13 cellular contexts compared by ENCODE assay signal in genomic region chr10:4267084-4267774, GRCh38.
A peak's percentile ranks its signal among the peaks of the same experiment; 100 is the strongest.
DNase-seq lines count a peak whose midpoint lies in the region; ATAC-seq and TF ChIP-seq lines count a peak whose summit lies in the region.
"Had no signal": no experiment of that assay in that cellular context is flagged by ENCODE, and none has a peak within 500 bp of the region (broad histone marks: within the 10 kb centered on the region; RNA-seq: fewer than 3 reads in every experiment).

No MANE protein-coding gene starts in this region.

- H4K5ac ChIP-seq in IMR-90 (ENCODE audit: low read depth, low read length): no peak overlapping the region

- H4K91ac ChIP-seq in IMR-90 (ENCODE audit: insufficient read depth, low read depth, low read length): no peak overlapping the region

- H3K4me1 ChIP-seq in IMR-90 (ENCODE audit: control insufficient read depth, insufficient read depth, low read length) (peaks cover 11% of the 10 kb centered on the region), mucosa of descending colon (ENCODE audit: low read depth) (peaks cover 16% of the 10 kb centered on the region), aorta (ENCODE audit: control insufficient read depth in 1 of 2, insufficient read depth in 2 of 2, low read length in 2 of 2) (peaks cover 0 to 5% of the 10 kb centered on the region in 2 donors)

- H3K9me3 ChIP-seq in IMR-90 (ENCODE audit: control insufficient read depth, insufficient read depth, low read length) (no peaks in the 10 kb centered on the region), mucosa of descending colon (no peaks in the 10 kb centered on the region), aorta (ENCODE audit: control insufficient read depth, low read length) (no peaks in the 10 kb centered on the region)

- no peak overlapping the region for H2BK5ac ChIP-seq in IMR-90 (ENCODE audit: low read depth, low read length, poor library complexity, severe bottlenecking)

- H3K9ac ChIP-seq in IMR-90 (ENCODE audit: low read depth, low read length): no peak overlapping the region

- no peak overlapping the region for H3K4me2 ChIP-seq in IMR-90 (ENCODE audit: low read depth, low read length)

- no peak overlapping the region for H2AFZ ChIP-seq in IMR-90 (replicated peaks; ENCODE audit: low read length, poor library complexity)

- POLR2A ChIA-PET in IMR-90 (lab: Charles Lee; ENCODE audit: unreplicated experiment): no interaction called here

- DNase-seq in AG09309 (ENCODE audit: low read depth): no peak
- DNase-seq in IMR-90: peak; percentile 32
- peak; percentile 42 to 45 for DNase-seq in cardiac fibroblast (ENCODE audit: low read depth in 2 of 2)
- DNase-seq in mucosa of descending colon: peak in 2 of 3 donors; percentile 28 to 53
- no peak for DNase-seq in aorta
- DNase-seq in DMS153 treated with DMSO at 0.1 percent for 48 hours (lab: John Stamatoyannopoulos, UW; ENCODE audit: unreplicated experiment): no peak
- DNase-seq in globus pallidus (ENCODE audit: low spot score): no peak
- DNase-seq: C1 segment of cervical spinal cord; RPMI8226; stimulated activated CD4-positive, alpha-beta T cell treated with anti-CD3 and anti-CD28 coated beads, Interleukin-2, amount 100 ng/mL, for 48 hours; WERI-Rb-1 had no signal

- H3K27me3 ChIP-seq in IMR-90 (ENCODE audit: control insufficient read depth, insufficient read depth, low read length) (no peaks in the 10 kb centered on the region), aorta (ENCODE audit: control insufficient read depth in 1 of 2, insufficient read depth in 2 of 2, low read length in 1 of 2) (no peaks in the 10 kb centered on the region)

- no peak overlapping the region for H3K23ac ChIP-seq in IMR-90 (ENCODE audit: low read depth, low read length)

- H2BK20ac ChIP-seq in IMR-90 (ENCODE audit: low read depth, low read length): peak overlapping the region; percentile 16; the same call in 1 of the 2 replicates

- no peaks in the 10 kb centered on the region for H4K20me1 ChIP-seq in IMR-90 (ENCODE audit: insufficient read depth, low read length)

- H3K27ac ChIP-seq in IMR-90 (ENCODE audit: insufficient read depth, low read length) (no peak overlapping the region), aorta (ENCODE audit: low read depth in 1 of 2, low read length in 2 of 2) (no peak overlapping the region)
- H3K27ac ChIP-seq: WERI-Rb-1 had no signal

- H3K79me1 ChIP-seq in IMR-90 (ENCODE audit: low read depth in 1 of 2, low read length in 2 of 2): no peaks in the 10 kb centered on the region; a peak in 1 of 4 replicates

- BruUV-seq in IMR-90 (replicated peaks; lab: Mats Ljungman, UMichigan): no TSS peak

- 0 out of 4 replicates have a peak overlapping the region, but pooled peaks of 1 of the 2 experiments have one; percentile 26 for H4K8ac ChIP-seq in IMR-90 (ENCODE audit: low read depth in 2 of 2, low read length in 2 of 2)

- no peak overlapping the region for H3K56ac ChIP-seq in IMR-90 (ENCODE audit: extremely low read depth, insufficient read depth, low read length)

- H3K14ac ChIP-seq in IMR-90 (replicated peaks; ENCODE audit: low read depth, low read length): no peak overlapping the region; the same call in 1 of the 2 replicates

- peak overlapping the region; percentile 72; the same call in 1 of the 2 replicates for H2AK5ac ChIP-seq in IMR-90 (ENCODE audit: low read depth, low read length)

- H3K4ac ChIP-seq in IMR-90 (ENCODE audit: low read depth, low read length): no peak overlapping the region

- no peak overlapping the region for H2AK9ac ChIP-seq in IMR-90 (replicated peaks; ENCODE audit: low read depth, low read length, poor library complexity)

- WGBS in IMR-90 (ENCODE audit: extremely low coverage in 2 of 2, insufficient read length in 1 of 2), 2 experiments: 100% methylated on average over 1 of the region's 8 CpGs; no CpG with 5 or more reads in 1 of the 2 experiments
- WGBS in aorta, 2 donors: 64 to 66% methylated on average over 8 of the region's 8 CpGs

- CTCF ChIA-PET in IMR-90 (lab: Yijun Ruan, JAX): interaction anchor here (0.6 to 1.5 kb wide), 2 partner anchors 15 to 506 kb away, joined by 3 to 6 read pairs; no protein-coding TSS in a partner anchor

- in situ Hi-C loops in IMR-90 (cut with MboI; ENCODE audit: low sequenced_read_pairs): loop anchor here (25.0 kb wide), 1 partner anchor 495 kb away; no protein-coding TSS in a partner anchor

- intact Hi-C loops in IMR-90 (cut with micrococcal nuclease): no loop called here
- intact Hi-C loops in mucosa of descending colon (cut with DNase I, micrococcal nuclease): no loop called here
- intact Hi-C loops in aorta (cut with DNase I): no loop called here

- H3K36me3 ChIP-seq in IMR-90 (ENCODE audit: control insufficient read depth, insufficient read depth, low read length): no peaks in the 10 kb centered on the region
- no peaks in the 10 kb centered on the region for H3K36me3 ChIP-seq in mucosa of descending colon (ENCODE audit: low read depth)
- H3K36me3 ChIP-seq in aorta (ENCODE audit: control insufficient read depth in 1 of 2, insufficient read depth in 2 of 2, low read length in 1 of 2): no peaks in the 10 kb centered on the region
- H3K36me3 ChIP-seq: WERI-Rb-1 had no signal

- peaks cover 5% of the 10 kb centered on the region; the same call in 1 of the 2 replicates for H3K9me1 ChIP-seq in IMR-90 (ENCODE audit: insufficient read depth, low read length)

- dilution Hi-C loops in IMR-90 (cut with HindIII; ENCODE audit: low sequenced_read_pairs, unreplicated experiment): no loop called here

- no peak overlapping the region for H3K18ac ChIP-seq in IMR-90 (ENCODE audit: low read depth, low read length)

- H2BK15ac ChIP-seq in IMR-90 (ENCODE audit: low read depth, low read length): no peak overlapping the region

- TF ChIP-seq CTCF in AG09309 (IDR thresholded peaks at IDR 0.05; ENCODE audit: control insufficient read depth, insufficient read depth, low read depth, low read length, missing control alignments): peak; percentile 7
- peak; percentile 26; the same call in 1 of the 2 replicates for TF ChIP-seq CTCF in IMR-90 (conservative IDR thresholded peaks at IDR 0.05; ENCODE audit: low read depth, low read length)
- TF ChIP-seq CTCF in cardiac fibroblast (IDR thresholded peaks at IDR 0.05; ENCODE audit: low read depth, low read length): peak; percentile 14
- no peak for TF ChIP-seq CTCF in mucosa of descending colon (IDR thresholded peaks at IDR 0.05)

- TF ChIP-seq POLR2A in IMR-90 (IDR thresholded peaks at IDR 0.05; ENCODE audit: low read depth, low read length): no peak

- ATAC-seq in IMR-90 (ENCODE audit: low read depth) (no peak), mucosa of descending colon (peak; percentile 74), GM19351 (IDR thresholded peaks at IDR 0.05; ENCODE audit: unreplicated experiment) (no peak), aorta (ENCODE audit: low FRiP score) (no peak)
- ATAC-seq: stimulated activated memory B cell treated with anti-CD40 and anti-IgM and Interleukin-4, amounts not matched to agents 10 μg/mL and 1 μg/mL and 100 μg/mL, for 72 hours had no signal

- H2BK120ac ChIP-seq in IMR-90 (ENCODE audit: low read depth, low read length): no peak overlapping the region

- H3K4me3 ChIP-seq in AG09309 (ENCODE audit: control insufficient read depth, low read depth, low read length): no peak overlapping the region
- H3K4me3 ChIP-seq in IMR-90 (ENCODE audit: insufficient read depth, low read depth, low read length): no peak overlapping the region
- no peak overlapping the region for H3K4me3 ChIP-seq in cardiac fibroblast (replicated peaks in 1 of 2; ENCODE audit: low read depth in 2 of 2, low read length in 2 of 2)
- H3K4me3 ChIP-seq in mucosa of descending colon: no peak overlapping the region
- no peak overlapping the region for H3K4me3 ChIP-seq in aorta (ENCODE audit: low read length in 2 of 2)

- peak; percentile 34; the same call in 1 of the 2 replicates for TF ChIP-seq RAD21 in IMR-90 (IDR thresholded peaks at IDR 0.05; ENCODE audit: low read length)

TF ChIP-seq in IMR-90, 13 proteins besides CTCF, POLR2A, EP300 and RAD21:
- TF ChIP-seq SMC3 (IDR thresholded peaks at IDR 0.05; ENCODE audit: low read depth, low read length) (peak; percentile 35), BHLHE40 (IDR thresholded peaks at IDR 0.05; ENCODE audit: low read depth, low read length) (no peak)
TF ChIP-seq in IMR-90: peak in this region for 1.

Comparison
In these comparisons a context has a peak if more than half of its experiments do, and no peak if none do; other contexts are left out.
1. DNase-seq: peak in IMR-90 (single experiment), cardiac fibroblast (2 of 2) and mucosa of descending colon (2 of 3); none in AG09309 (single experiment), aorta (0 of 2), DMS153 treated with DMSO at 0.1 percent for 48 hours (single experiment) and globus pallidus (single experiment).